Comparison of ENCODE assay signal across 23 cellular contexts in genomic region chr2:138182913-138183312, GRCh38.
A peak's percentile ranks its signal among the peaks of the same experiment; 100 is the strongest.
DNase-seq lines count a peak whose midpoint lies in the region; ATAC-seq and TF ChIP-seq lines count a peak whose summit lies in the region.
"Had no signal": no experiment of that assay in that cellular context is flagged by ENCODE, and none has a peak within 500 bp of the region (broad histone marks: within the 10 kb centered on the region; RNA-seq: fewer than 3 reads in every experiment).

No MANE protein-coding gene starts in this region.

- no peaks in the 10 kb centered on the region for H3K9me2 ChIP-seq in hepatocyte (replicated peaks; ENCODE audit: insufficient read depth)

- intact Hi-C loops in right cardiac atrium (cut with DNase I) = no loop called here
- intact Hi-C loops in Right ventricle myocardium superior (cut with DNase I) = no loop called here

- H3K4me2 ChIP-seq in hepatocyte = no peak overlapping the region
- H3K4me2 ChIP-seq: A549 had no signal

- no peaks in the 10 kb centered on the region for H3K36me3 ChIP-seq in hepatocyte (replicated peaks; ENCODE audit: insufficient read depth, low read depth)
- H3K36me3 ChIP-seq: gastrocnemius medialis, pancreas, stomach had no signal

- H3K27me3 ChIP-seq in right cardiac atrium (ENCODE audit: control insufficient read depth, insufficient read depth) (no peaks in the 10 kb centered on the region), hepatocyte (no peaks in the 10 kb centered on the region)
- H3K27me3 ChIP-seq: gastrocnemius medialis, pancreas, stomach had no signal

- no peaks in the 10 kb centered on the region for H4K20me1 ChIP-seq in hepatocyte (ENCODE audit: insufficient read depth, poor library complexity, severe bottlenecking)

- H3K4me1 ChIP-seq in right cardiac atrium (ENCODE audit: control insufficient read depth, insufficient read depth, low read length) = no peaks in the 10 kb centered on the region
- H3K4me1 ChIP-seq in hepatocyte (ENCODE audit: insufficient read depth) = no peaks in the 10 kb centered on the region
- H3K4me1 ChIP-seq: A549, gastrocnemius medialis, stomach had no signal

- no peak overlapping the region for H2AFZ ChIP-seq in hepatocyte

- DNase-seq in right cardiac atrium (no peak), Right ventricle myocardium superior (no peak), choroid plexus epithelial cell (ENCODE audit: low read depth) (peak; percentile 2), fibroblast of villous mesenchyme (ENCODE audit: low read depth) (peak; percentile 5), hepatocyte (ENCODE audit: low spot score) (no peak)
- DNase-seq in effector CD4-positive, alpha-beta T cell = no peak
- DNase-seq: activated CD4-positive, alpha-beta T cell treated with anti-CD3 and anti-CD28 coated beads for 48 hours; activated naive CD4-positive, alpha-beta T cell treated with anti-CD3 and anti-CD28 coated beads for 36 hours; activated T-cell treated with anti-CD3 and anti-CD28 coated beads, Interleukin-2, amount 50 U/mL, for 48 hours; Calu3; dermis blood vessel endothelial cell; natural killer cell; NCI-H1930; pancreas; stimulated activated CD8-positive, alpha-beta memory T cell treated with anti-CD3 and anti-CD28 coated beads, Interleukin-4, amount 100 ng/mL, for 48 hours; stomach had no signal

- no peaks in the 10 kb centered on the region for H3K79me2 ChIP-seq in hepatocyte

- TF ChIP-seq CTCF in choroid plexus epithelial cell (conservative IDR thresholded peaks at IDR 0.05; ENCODE audit: low read depth, low read length) = no peak
- no peak for TF ChIP-seq CTCF in fibroblast of villous mesenchyme (IDR thresholded peaks at IDR 0.05; ENCODE audit: insufficient read depth, low read depth, low read length)
- no peak for TF ChIP-seq CTCF in hepatocyte (IDR thresholded peaks at IDR 0.05; ENCODE audit: poor library complexity)

- ATAC-seq in right cardiac atrium (peak; percentile 71 to 80), Right ventricle myocardium superior (ENCODE audit: poor library complexity) (no peak), HG02798 (IDR thresholded peaks at IDR 0.05; ENCODE audit: poor library complexity, unreplicated experiment) (no peak), SK-N-SH treated with all-trans-retinoic acid at 6 μM for 48 hours (no peak)
- ATAC-seq: A549, natural killer cell, pancreas had no signal

- H3K27ac ChIP-seq in right cardiac atrium (ENCODE audit: low read length) (no peak overlapping the region), hepatocyte (no peak overlapping the region)
- H3K27ac ChIP-seq: A549, C4-2B, pancreas, RWPE1, stomach, VCaP had no signal

- no peak overlapping the region for H3K4me3 ChIP-seq in right cardiac atrium (ENCODE audit: low read length)
- no peak overlapping the region for H3K4me3 ChIP-seq in choroid plexus epithelial cell (ENCODE audit: low read depth, low read length)
- H3K4me3 ChIP-seq in fibroblast of villous mesenchyme (ENCODE audit: low read depth, low read length) = no peak overlapping the region
- H3K4me3 ChIP-seq in hepatocyte = no peak overlapping the region
- H3K4me3 ChIP-seq: A549, gastrocnemius medialis, pancreas, stomach had no signal

- no peaks in the 10 kb centered on the region for H3K9me3 ChIP-seq in right cardiac atrium (ENCODE audit: control insufficient read depth, low read length)
- no peaks in the 10 kb centered on the region for H3K9me3 ChIP-seq in hepatocyte (ENCODE audit: low read depth)
- H3K9me3 ChIP-seq: A549, gastrocnemius medialis, pancreas, stomach had no signal

TF ChIP-seq in SK-N-SH treated with all-trans-retinoic acid at 6 μM for 48 hours, 23 proteins besides CTCF, POLR2A, EP300 and RAD21:
- TF ChIP-seq OSR1 (CRISPR knock-in tag; IDR thresholded peaks at IDR 0.05) = no peak
- TF ChIP-seq ZC3H10 (CRISPR knock-in tag; IDR thresholded peaks at IDR 0.05) = no peak
- no peak for TF ChIP-seq ZFP30 (CRISPR knock-in tag; IDR thresholded peaks at IDR 0.05)
- TF ChIP-seq PPARA (CRISPR knock-in tag; IDR thresholded peaks at IDR 0.05; ENCODE audit: borderline replicate concordance) = no peak
- TF ChIP-seq ZNF8 (CRISPR knock-in tag; IDR thresholded peaks at IDR 0.05) = no peak
- TF ChIP-seq TOX (CRISPR knock-in tag; IDR thresholded peaks at IDR 0.05; ENCODE audit: borderline replicate concordance) = no peak
- TF ChIP-seq TCF4 (CRISPR knock-in tag; IDR thresholded peaks at IDR 0.05; ENCODE audit: borderline replicate concordance) = no peak
- no peak for TF ChIP-seq SNAI2 (CRISPR knock-in tag; IDR thresholded peaks at IDR 0.05)
- TF ChIP-seq ARNTL (CRISPR knock-in tag; IDR thresholded peaks at IDR 0.05; ENCODE audit: borderline replicate concordance, low read depth) = no peak
- TF ChIP-seq, protein P1, sequence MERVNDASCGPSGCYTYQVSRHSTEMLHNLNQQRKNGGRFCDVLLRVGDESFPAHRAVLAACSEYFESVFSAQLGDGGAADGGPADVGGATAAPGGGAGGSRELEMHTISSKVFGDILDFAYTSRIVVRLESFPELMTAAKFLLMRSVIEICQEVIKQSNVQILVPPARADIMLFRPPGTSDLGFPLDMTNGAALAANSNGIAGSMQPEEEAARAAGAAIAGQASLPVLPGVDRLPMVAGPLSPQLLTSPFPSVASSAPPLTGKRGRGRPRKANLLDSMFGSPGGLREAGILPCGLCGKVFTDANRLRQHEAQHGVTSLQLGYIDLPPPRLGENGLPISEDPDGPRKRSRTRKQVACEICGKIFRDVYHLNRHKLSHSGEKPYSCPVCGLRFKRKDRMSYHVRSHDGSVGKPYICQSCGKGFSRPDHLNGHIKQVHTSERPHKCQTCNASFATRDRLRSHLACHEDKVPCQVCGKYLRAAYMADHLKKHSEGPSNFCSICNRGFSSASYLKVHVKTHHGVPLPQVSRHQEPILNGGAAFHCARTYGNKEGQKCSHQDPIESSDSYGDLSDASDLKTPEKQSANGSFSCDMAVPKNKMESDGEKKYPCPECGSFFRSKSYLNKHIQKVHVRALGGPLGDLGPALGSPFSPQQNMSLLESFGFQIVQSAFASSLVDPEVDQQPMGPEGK (CRISPR knock-in tag; IDR thresholded peaks at IDR 0.05; ENCODE audit: borderline replicate concordance) = no peak
- TF ChIP-seq BACH2 (CRISPR knock-in tag; IDR thresholded peaks at IDR 0.05; ENCODE audit: borderline replicate concordance) = no peak
- no peak for TF ChIP-seq ZFP3 (CRISPR knock-in tag; IDR thresholded peaks at IDR 0.05)
- TF ChIP-seq CREB5 (CRISPR knock-in tag; IDR thresholded peaks at IDR 0.05; ENCODE audit: low read depth) = no peak
- TF ChIP-seq ISL1 (CRISPR knock-in tag; IDR thresholded peaks at IDR 0.05) = no peak
- TF ChIP-seq, protein P2, sequence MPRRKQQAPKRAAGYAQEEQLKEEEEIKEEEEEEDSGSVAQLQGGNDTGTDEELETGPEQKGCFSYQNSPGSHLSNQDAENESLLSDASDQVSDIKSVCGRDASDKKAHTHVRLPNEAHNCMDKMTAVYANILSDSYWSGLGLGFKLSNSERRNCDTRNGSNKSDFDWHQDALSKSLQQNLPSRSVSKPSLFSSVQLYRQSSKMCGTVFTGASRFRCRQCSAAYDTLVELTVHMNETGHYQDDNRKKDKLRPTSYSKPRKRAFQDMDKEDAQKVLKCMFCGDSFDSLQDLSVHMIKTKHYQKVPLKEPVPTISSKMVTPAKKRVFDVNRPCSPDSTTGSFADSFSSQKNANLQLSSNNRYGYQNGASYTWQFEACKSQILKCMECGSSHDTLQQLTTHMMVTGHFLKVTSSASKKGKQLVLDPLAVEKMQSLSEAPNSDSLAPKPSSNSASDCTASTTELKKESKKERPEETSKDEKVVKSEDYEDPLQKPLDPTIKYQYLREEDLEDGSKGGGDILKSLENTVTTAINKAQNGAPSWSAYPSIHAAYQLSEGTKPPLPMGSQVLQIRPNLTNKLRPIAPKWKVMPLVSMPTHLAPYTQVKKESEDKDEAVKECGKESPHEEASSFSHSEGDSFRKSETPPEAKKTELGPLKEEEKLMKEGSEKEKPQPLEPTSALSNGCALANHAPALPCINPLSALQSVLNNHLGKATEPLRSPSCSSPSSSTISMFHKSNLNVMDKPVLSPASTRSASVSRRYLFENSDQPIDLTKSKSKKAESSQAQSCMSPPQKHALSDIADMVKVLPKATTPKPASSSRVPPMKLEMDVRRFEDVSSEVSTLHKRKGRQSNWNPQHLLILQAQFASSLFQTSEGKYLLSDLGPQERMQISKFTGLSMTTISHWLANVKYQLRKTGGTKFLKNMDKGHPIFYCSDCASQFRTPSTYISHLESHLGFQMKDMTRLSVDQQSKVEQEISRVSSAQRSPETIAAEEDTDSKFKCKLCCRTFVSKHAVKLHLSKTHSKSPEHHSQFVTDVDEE (CRISPR knock-in tag; IDR thresholded peaks at IDR 0.05) = no peak

Comparison
In these comparisons a context has a peak if more than half of its experiments do, and no peak if none do; other contexts are left out.
1. ATAC-seq: peak in right cardiac atrium (2 of 2); none in Right ventricle myocardium superior (single experiment), HG02798 (single experiment) and SK-N-SH treated with all-trans-retinoic acid at 6 μM for 48 hours (single experiment).
2. DNase-seq: peak in choroid plexus epithelial cell (single experiment) and fibroblast of villous mesenchyme (single experiment); none in right cardiac atrium (0 of 3), Right ventricle myocardium superior (single experiment), effector CD4-positive, alpha-beta T cell (single experiment) and hepatocyte (single experiment).